ENCODE assay signal across 24 cellular contexts in the genomic region with DNA sequence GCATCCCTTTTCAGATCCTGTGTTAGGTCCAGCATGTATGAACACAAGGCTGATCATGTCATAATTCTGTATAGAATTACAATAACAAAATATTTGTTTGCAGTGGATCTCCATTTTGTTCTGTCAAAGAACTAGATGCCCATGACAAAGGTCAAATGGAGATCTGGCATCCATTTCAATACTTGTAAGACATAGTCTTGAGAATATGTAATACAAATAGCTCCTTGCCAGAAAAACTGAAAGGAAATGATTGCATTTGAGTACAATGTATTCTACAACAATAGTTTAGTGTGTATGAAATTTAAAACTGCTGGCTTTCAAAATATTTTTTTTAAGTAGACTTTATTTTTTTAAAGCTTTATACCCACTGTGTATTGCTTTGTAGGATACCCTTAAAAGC.
A peak's percentile ranks its signal among the peaks of the same experiment; 100 is the strongest.
DNase-seq lines count a peak whose midpoint lies in the region; ATAC-seq, FAIRE-seq and TF ChIP-seq lines count a peak whose summit lies in the region.
"Had no signal": no experiment of that assay in that cellular context is flagged by ENCODE, and none has a peak within 500 bp of the region (broad histone marks: within the 10 kb centered on the region; RNA-seq: fewer than 3 reads in every experiment).

No MANE protein-coding gene starts in this region.

- H3K4me1 ChIP-seq in SK-N-SH (ENCODE audit: control insufficient read depth in 1 of 2, insufficient read depth in 2 of 2, low read depth in 1 of 2, low read length in 1 of 2) = peaks cover 4 to 14% of the 10 kb centered on the region in 2 experiments; a peak in 2 of 4 replicates
- H3K4me1 ChIP-seq in astrocyte (ENCODE audit: insufficient read depth, low read length) = peaks cover 8% of the 10 kb centered on the region
- no peaks in the 10 kb centered on the region for H3K4me1 ChIP-seq in fibroblast of lung (ENCODE audit: control insufficient read depth, extremely low read depth, insufficient read depth, low read length)
- H3K4me1 ChIP-seq in gastrocnemius medialis = peaks cover 45 to 46% of the 10 kb centered on the region in 2 donors
- peaks cover 27% of the 10 kb centered on the region for H3K4me1 ChIP-seq in testis

- H3K27me3 ChIP-seq in SK-N-SH (ENCODE audit: insufficient read depth) (no peaks in the 10 kb centered on the region), astrocyte (ENCODE audit: insufficient read depth, low read length) (no peaks in the 10 kb centered on the region), fibroblast of lung (ENCODE audit: control insufficient read depth, insufficient read depth, low read length) (no peaks in the 10 kb centered on the region), gastrocnemius medialis (no peaks in the 10 kb centered on the region), testis (no peaks in the 10 kb centered on the region)
- H3K27me3 ChIP-seq: BLaER1, Peyer's patch, SJCRH30 had no signal

- in situ Hi-C loops in gastrocnemius medialis (cut with MboI; ENCODE audit: low sequenced_read_pairs in 4 of 4) = no loop called here

- no peaks in the 10 kb centered on the region for H3K9me2 ChIP-seq in SK-N-SH

- TF ChIP-seq CTCF in SK-N-SH (IDR thresholded peaks at IDR 0.05) (no peak), astrocyte (IDR thresholded peaks at IDR 0.05; ENCODE audit: insufficient read depth, low read depth, low read length) (no peak), fibroblast of lung (conservative IDR thresholded peaks at IDR 0.05 in 1 of 2, IDR thresholded peaks at IDR 0.05 in 1 of 2; ENCODE audit: low read depth in 1 of 2, low read length in 2 of 2) (no peak), gastrocnemius medialis (IDR thresholded peaks at IDR 0.05 in 4 of 5, conservative IDR thresholded peaks at IDR 0.05 in 1 of 5) (no peak), testis (IDR thresholded peaks at IDR 0.05) (no peak)

- TF ChIP-seq RAD21 in SK-N-SH (IDR thresholded peaks at IDR 0.05; ENCODE audit: low read length) = no peak

- H3K4me3 ChIP-seq in SK-N-SH (ENCODE audit: low read depth in 2 of 2, low read length in 1 of 2) = no peak overlapping the region
- H3K4me3 ChIP-seq in astrocyte (ENCODE audit: insufficient read depth, low read depth, low read length) = no peak overlapping the region
- no peak overlapping the region for H3K4me3 ChIP-seq in fibroblast of lung (replicated peaks in 1 of 4; ENCODE audit: control extremely low read depth in 1 of 4, insufficient read depth in 1 of 4, low read depth in 3 of 4, low read length in 4 of 4)
- no peak overlapping the region for H3K4me3 ChIP-seq in gastrocnemius medialis
- no peak overlapping the region for H3K4me3 ChIP-seq in testis
- H3K4me3 ChIP-seq: BLaER1, HAP-1, K562, Peyer's patch, SJCRH30 had no signal

- H3K9me3 Mint-ChIP-seq in astrocyte (ENCODE audit: unreplicated experiment) = no peaks in the 10 kb centered on the region
- H3K9me3 Mint-ChIP-seq: CD4-positive, alpha-beta T cell had no signal

- H3K27ac ChIP-seq in SK-N-SH (ENCODE audit: low read depth in 2 of 2, low read length in 1 of 2) (peak overlapping the region in 1 of 2 experiments; percentile 65; a peak in 2 of 4 replicates), astrocyte (ENCODE audit: low read depth, low read length) (no peak overlapping the region), fibroblast of lung (ENCODE audit: insufficient read depth, low read length) (no peak overlapping the region), gastrocnemius medialis (peak overlapping the region; percentile 78 to 86 (median 82)), testis (no peak overlapping the region), substantia nigra (ENCODE audit: low read depth, low read length, poor library complexity, severe bottlenecking) (no peak overlapping the region)
- H3K27ac ChIP-seq: 22Rv1, BLaER1, Peyer's patch, SJCRH30 had no signal

- H3K36me3 Mint-ChIP-seq in astrocyte (ENCODE audit: low read depth, unreplicated experiment) = no peaks in the 10 kb centered on the region

- CTCF ChIA-PET in SK-N-SH (lab: Yijun Ruan, JAX) = no interaction called here

- H3K4me1 Mint-ChIP-seq in astrocyte (ENCODE audit: low read depth, unreplicated experiment) = peaks cover 15% of the 10 kb centered on the region

- no peak for TF ChIP-seq POLR2A in gastrocnemius medialis (IDR thresholded peaks at IDR 0.05)
- no peak for TF ChIP-seq POLR2A in testis (IDR thresholded peaks at IDR 0.05)

- H3K9ac ChIP-seq in SK-N-SH (peak overlapping the region; percentile 1; the same call in 1 of the 2 replicates), astrocyte (ENCODE audit: low read length) (no peak overlapping the region), fibroblast of lung (ENCODE audit: insufficient read depth, low read length) (no peak overlapping the region)
- H3K9ac ChIP-seq: BLaER1 had no signal

- H3K79me2 ChIP-seq in SK-N-SH (ENCODE audit: insufficient read depth) (no peaks in the 10 kb centered on the region), astrocyte (ENCODE audit: insufficient read depth, low read length) (no peaks in the 10 kb centered on the region), fibroblast of lung (ENCODE audit: control insufficient read depth, insufficient read depth, low read length) (no peaks in the 10 kb centered on the region)

- no peak for ATAC-seq in SK-N-SH treated with all-trans-retinoic acid at 6 μM for 48 hours
- ATAC-seq in gastrocnemius medialis = no peak
- ATAC-seq: K562 had no signal

- intact Hi-C loops in gastrocnemius medialis (cut with DNase I; ENCODE audit: low total_unique reads) (no loop called here), testis (cut with DNase I; ENCODE audit: low total_unique reads) (no loop called here)

- DNase-seq in SK-N-SH (no peak), astrocyte (ENCODE audit: low read depth) (peak; percentile 40), fibroblast of lung (ENCODE audit: low read depth in 2 of 2) (peak; percentile 15 to 48), gastrocnemius medialis (no peak), testis (no peak), substantia nigra (lab: John Stamatoyannopoulos, UW) (no peak), NCI-H524 (lab: John Stamatoyannopoulos, UW) (no peak)
- DNase-seq: ACHN; CD4-positive, alpha-beta T cell; COR-L47; DMS79; MM.1S; NCI-H1092; NCI-H1436; NCI-H187 treated with DMSO at 0.1 percent for 48 hours; NCI-H2107; NCI-H82; Peyer's patch; SJCRH30 had no signal

- no peak overlapping the region for H3K4me2 ChIP-seq in SK-N-SH
- H3K4me2 ChIP-seq in astrocyte (ENCODE audit: low read length) = no peak overlapping the region
- no peak overlapping the region for H3K4me2 ChIP-seq in fibroblast of lung (ENCODE audit: extremely low read depth, insufficient read depth, low read length)
- H3K4me2 ChIP-seq: BLaER1 had no signal

- POLR2A ChIA-PET in SK-N-SH (lab: Yijun Ruan, JAX) = no interaction called here

- H3K27me3 Mint-ChIP-seq in astrocyte (ENCODE audit: low read depth, unreplicated experiment) = no peaks in the 10 kb centered on the region
- H3K27me3 Mint-ChIP-seq: CD4-positive, alpha-beta T cell had no signal

- peak in 1 of 2 experiments; percentile 34; a peak in 1 of 4 replicates for TF ChIP-seq EP300 in SK-N-SH (IDR thresholded peaks at IDR 0.05; ENCODE audit: borderline replicate concordance in 1 of 2, low read depth in 1 of 2, low read length in 1 of 2)

- H3K9me3 ChIP-seq in SK-N-SH (no peaks in the 10 kb centered on the region), astrocyte (ENCODE audit: insufficient read depth, low read depth, low read length) (no peaks in the 10 kb centered on the region), fibroblast of lung (ENCODE audit: control insufficient read depth, insufficient read depth, low read depth, low read length) (no peaks in the 10 kb centered on the region), gastrocnemius medialis (no peaks in the 10 kb centered on the region), testis (no peaks in the 10 kb centered on the region)
- H3K9me3 ChIP-seq: BLaER1, HAP-1, Peyer's patch, SJCRH30 had no signal

- no peak for FAIRE-seq in astrocyte (lab: Jason Lieb, UNC)
- FAIRE-seq: K562 had no signal

- H3K27ac Mint-ChIP-seq in astrocyte (ENCODE audit: unreplicated experiment) = no peak overlapping the region
- H3K27ac Mint-ChIP-seq: CD4-positive, alpha-beta T cell had no signal

- peaks cover 3% of the 10 kb centered on the region for H3F3A ChIP-seq in SK-N-SH (replicated peaks; ENCODE audit: insufficient read depth)

- H4K20me1 ChIP-seq in SK-N-SH (ENCODE audit: insufficient read depth) (no peaks in the 10 kb centered on the region), astrocyte (ENCODE audit: insufficient read depth, low read length) (no peaks in the 10 kb centered on the region), fibroblast of lung (ENCODE audit: control insufficient read depth, extremely low read depth, insufficient read depth, low read length) (no peaks in the 10 kb centered on the region)
- H4K20me1 ChIP-seq: BLaER1 had no signal

- H3K36me3 ChIP-seq in SK-N-SH (replicated peaks in 1 of 2; ENCODE audit: control insufficient read depth in 1 of 2, insufficient read depth in 2 of 2, low read length in 1 of 2) = no peaks in the 10 kb centered on the region
- H3K36me3 ChIP-seq in astrocyte (ENCODE audit: insufficient read depth, low read length) = no peaks in the 10 kb centered on the region
- H3K36me3 ChIP-seq in fibroblast of lung (ENCODE audit: control insufficient read depth, insufficient read depth, low read length) = no peaks in the 10 kb centered on the region
- no peaks in the 10 kb centered on the region for H3K36me3 ChIP-seq in gastrocnemius medialis
- H3K36me3 ChIP-seq in testis (ENCODE audit: low read depth, missing control alignments) = no peaks in the 10 kb centered on the region
- H3K36me3 ChIP-seq: BLaER1, HAP-1, Peyer's patch, SJCRH30 had no signal

- H3K4me3 Mint-ChIP-seq in astrocyte (ENCODE audit: unreplicated experiment) = no peak overlapping the region
- H3K4me3 Mint-ChIP-seq: CD4-positive, alpha-beta T cell had no signal

- H2AFZ ChIP-seq in SK-N-SH (ENCODE audit: low read depth) = no peak overlapping the region
- H2AFZ ChIP-seq in astrocyte (ENCODE audit: low read depth, low read length) = no peak overlapping the region
- no peak overlapping the region for H2AFZ ChIP-seq in fibroblast of lung (ENCODE audit: low read length)

TF ChIP-seq in SK-N-SH, 30 proteins besides CTCF, POLR2A, EP300 and RAD21:
- no peak for TF ChIP-seq TAF1 (IDR thresholded peaks at IDR 0.05; ENCODE audit: borderline replicate concordance, low read depth, low read length)
- 0 out of 2 replicates have a peak, but pooled peaks have one; percentile 12 for TF ChIP-seq JUND (IDR thresholded peaks at IDR 0.05)
- no peak for TF ChIP-seq NRF1 (IDR thresholded peaks at IDR 0.05; ENCODE audit: low read depth, low read length)
- TF ChIP-seq YY1 (IDR thresholded peaks at IDR 0.05; ENCODE audit: low read depth) = 0 out of 2 replicates have a peak, but pooled peaks have one; percentile 51
- peak; percentile 63; the same call in 1 of the 2 replicates for TF ChIP-seq NFIC (IDR thresholded peaks at IDR 0.05; ENCODE audit: borderline replicate concordance)

TF ChIP-seq in SK-N-SH treated with all-trans-retinoic acid at 6 μM for 48 hours, 23 proteins besides CTCF, POLR2A, EP300 and RAD21 (continues in another document):
- no peak for TF ChIP-seq GLIS3 (CRISPR knock-in tag; IDR thresholded peaks at IDR 0.05)

Comparison
In these comparisons a context has a peak if more than half of its experiments do, and no peak if none do; other contexts are left out.
1. DNase-seq: peak in astrocyte (single experiment) and fibroblast of lung (2 of 2); none in SK-N-SH (single experiment), gastrocnemius medialis (0 of 2), testis (single experiment), substantia nigra (0 of 49) and NCI-H524 (0 of 2).
2. H3K27ac ChIP-seq: peak in gastrocnemius medialis (4 of 4); none in astrocyte (single experiment), fibroblast of lung (single experiment), testis (0 of 2) and substantia nigra (single experiment).